In genomic region chr12:16609140-16609539, GRCh38 we compare ENCODE assay signal across 1 cellular context.
TF ChIP-seq lines count a peak whose summit lies in the region.

No MANE protein-coding gene starts in this region.

TF ChIP-seq in WTC11, 78 proteins besides CTCF, POLR2A, EP300 and RAD21 (continued from another document):
- TF ChIP-seq, protein P1, sequence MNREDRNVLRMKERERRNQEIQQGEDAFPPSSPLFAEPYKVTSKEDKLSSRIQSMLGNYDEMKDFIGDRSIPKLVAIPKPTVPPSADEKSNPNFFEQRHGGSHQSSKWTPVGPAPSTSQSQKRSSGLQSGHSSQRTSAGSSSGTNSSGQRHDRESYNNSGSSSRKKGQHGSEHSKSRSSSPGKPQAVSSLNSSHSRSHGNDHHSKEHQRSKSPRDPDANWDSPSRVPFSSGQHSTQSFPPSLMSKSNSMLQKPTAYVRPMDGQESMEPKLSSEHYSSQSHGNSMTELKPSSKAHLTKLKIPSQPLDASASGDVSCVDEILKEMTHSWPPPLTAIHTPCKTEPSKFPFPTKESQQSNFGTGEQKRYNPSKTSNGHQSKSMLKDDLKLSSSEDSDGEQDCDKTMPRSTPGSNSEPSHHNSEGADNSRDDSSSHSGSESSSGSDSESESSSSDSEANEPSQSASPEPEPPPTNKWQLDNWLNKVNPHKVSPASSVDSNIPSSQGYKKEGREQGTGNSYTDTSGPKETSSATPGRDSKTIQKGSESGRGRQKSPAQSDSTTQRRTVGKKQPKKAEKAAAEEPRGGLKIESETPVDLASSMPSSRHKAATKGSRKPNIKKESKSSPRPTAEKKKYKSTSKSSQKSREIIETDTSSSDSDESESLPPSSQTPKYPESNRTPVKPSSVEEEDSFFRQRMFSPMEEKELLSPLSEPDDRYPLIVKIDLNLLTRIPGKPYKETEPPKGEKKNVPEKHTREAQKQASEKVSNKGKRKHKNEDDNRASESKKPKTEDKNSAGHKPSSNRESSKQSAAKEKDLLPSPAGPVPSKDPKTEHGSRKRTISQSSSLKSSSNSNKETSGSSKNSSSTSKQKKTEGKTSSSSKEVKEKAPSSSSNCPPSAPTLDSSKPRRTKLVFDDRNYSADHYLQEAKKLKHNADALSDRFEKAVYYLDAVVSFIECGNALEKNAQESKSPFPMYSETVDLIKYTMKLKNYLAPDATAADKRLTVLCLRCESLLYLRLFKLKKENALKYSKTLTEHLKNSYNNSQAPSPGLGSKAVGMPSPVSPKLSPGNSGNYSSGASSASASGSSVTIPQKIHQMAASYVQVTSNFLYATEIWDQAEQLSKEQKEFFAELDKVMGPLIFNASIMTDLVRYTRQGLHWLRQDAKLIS (CRISPR knock-in tag; IDR thresholded peaks at IDR 0.05; ENCODE audit: borderline replicate concordance): no peak
- TF ChIP-seq PRRX2 (CRISPR knock-in tag; IDR thresholded peaks at IDR 0.05) (no peak), GTF2I (CRISPR knock-in tag; conservative IDR thresholded peaks at IDR 0.05) (no peak), ZNF671 (CRISPR knock-in tag; IDR thresholded peaks at IDR 0.05) (no peak), ZNF219 (CRISPR knock-in tag; IDR thresholded peaks at IDR 0.05; ENCODE audit: borderline replicate concordance) (no peak), ZNF138 (CRISPR knock-in tag; conservative IDR thresholded peaks at IDR 0.05) (no peak), HMGA2 (CRISPR knock-in tag; IDR thresholded peaks at IDR 0.05) (no peak), ESRRA (CRISPR knock-in tag; IDR thresholded peaks at IDR 0.05; ENCODE audit: borderline replicate concordance) (no peak), GRHL2 (CRISPR knock-in tag; IDR thresholded peaks at IDR 0.05; ENCODE audit: insufficient replicate concordance, severe bottlenecking) (no peak), TEAD1 (CRISPR knock-in tag; IDR thresholded peaks at IDR 0.05) (no peak), MYBL2 (CRISPR knock-in tag; IDR thresholded peaks at IDR 0.05) (no peak), ZNF281 (CRISPR knock-in tag; IDR thresholded peaks at IDR 0.05) (no peak), NFATC4 (CRISPR knock-in tag; IDR thresholded peaks at IDR 0.05) (no peak)
- TF ChIP-seq, protein P2, sequence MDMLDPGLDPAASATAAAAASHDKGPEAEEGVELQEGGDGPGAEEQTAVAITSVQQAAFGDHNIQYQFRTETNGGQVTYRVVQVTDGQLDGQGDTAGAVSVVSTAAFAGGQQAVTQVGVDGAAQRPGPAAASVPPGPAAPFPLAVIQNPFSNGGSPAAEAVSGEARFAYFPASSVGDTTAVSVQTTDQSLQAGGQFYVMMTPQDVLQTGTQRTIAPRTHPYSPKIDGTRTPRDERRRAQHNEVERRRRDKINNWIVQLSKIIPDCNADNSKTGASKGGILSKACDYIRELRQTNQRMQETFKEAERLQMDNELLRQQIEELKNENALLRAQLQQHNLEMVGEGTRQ (CRISPR knock-in tag; IDR thresholded peaks at IDR 0.05): no peak
- TF ChIP-seq, protein P3, sequence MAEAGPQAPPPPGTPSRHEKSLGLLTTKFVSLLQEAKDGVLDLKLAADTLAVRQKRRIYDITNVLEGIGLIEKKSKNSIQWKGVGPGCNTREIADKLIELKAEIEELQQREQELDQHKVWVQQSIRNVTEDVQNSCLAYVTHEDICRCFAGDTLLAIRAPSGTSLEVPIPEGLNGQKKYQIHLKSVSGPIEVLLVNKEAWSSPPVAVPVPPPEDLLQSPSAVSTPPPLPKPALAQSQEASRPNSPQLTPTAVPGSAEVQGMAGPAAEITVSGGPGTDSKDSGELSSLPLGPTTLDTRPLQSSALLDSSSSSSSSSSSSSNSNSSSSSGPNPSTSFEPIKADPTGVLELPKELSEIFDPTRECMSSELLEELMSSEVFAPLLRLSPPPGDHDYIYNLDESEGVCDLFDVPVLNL (CRISPR knock-in tag; IDR thresholded peaks at IDR 0.05; ENCODE audit: borderline replicate concordance, low read depth): no peak
